ENCODE assay signal across 8 cellular contexts in the genomic region with DNA sequence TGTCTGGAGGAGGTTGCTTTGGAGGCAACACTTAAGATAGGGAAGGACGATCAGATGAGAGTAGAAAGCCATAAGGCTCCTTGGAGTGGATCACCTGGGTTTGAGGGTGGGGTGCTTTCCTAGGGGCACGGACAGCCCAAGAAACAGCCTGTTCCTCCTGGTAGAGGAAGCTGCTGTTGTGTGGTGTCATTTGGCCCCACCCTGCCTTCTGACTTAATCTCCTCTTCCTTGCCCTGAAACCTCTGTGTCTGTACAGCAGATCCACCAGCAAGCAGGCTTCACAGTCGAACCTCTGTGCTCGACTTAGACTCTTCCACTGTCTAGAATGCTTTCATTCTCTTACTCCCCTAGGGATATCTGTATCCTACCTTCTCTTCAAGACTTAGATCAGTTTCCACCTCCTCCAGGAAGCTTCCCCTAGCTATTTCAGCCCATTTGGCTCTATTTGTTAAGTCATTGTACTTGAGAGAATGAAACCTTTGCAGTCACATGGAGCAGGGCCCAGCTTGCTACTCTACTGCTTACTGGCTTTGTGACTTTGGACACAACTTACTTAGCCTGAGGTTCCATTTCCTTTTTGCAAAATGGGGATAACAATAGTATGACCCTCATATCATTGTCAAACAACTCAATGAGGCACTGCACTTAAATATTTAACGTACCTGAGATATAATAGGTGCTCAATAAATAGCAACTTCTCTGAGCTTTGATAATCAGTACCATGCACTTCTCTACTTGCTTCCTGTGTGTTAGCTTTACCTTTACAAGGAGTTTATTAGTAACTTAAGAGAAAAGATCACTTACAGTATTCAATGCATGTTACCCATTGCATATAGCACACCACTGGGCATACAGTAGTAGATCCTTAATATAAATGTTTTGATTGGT. TPM values are rescaled to one million over a fixed set of nuclear protein-coding genes. Genes with fewer than 3 reads are reported as not detected.
DNase-seq lines count a peak whose midpoint lies in the region; ATAC-seq and TF ChIP-seq lines count a peak whose summit lies in the region.

No MANE protein-coding gene starts in this region.

- peak overlapping the region; percentile 88 for H3K27ac Mint-ChIP-seq in stimulated activated naive CD8-positive, alpha-beta T cell treated with anti-CD3 and anti-CD28 coated beads, Interleukin-15, Interleukin-2, amounts not matched to agents 100 ng/mL and 50 ng/mL, for 24 hours
- peak overlapping the region; percentile 95 for H3K27ac Mint-ChIP-seq in activated T-helper 1 cell treated with anti-CD3 and anti-CD28 coated beads, Interleukin-12 subunit alpha, Interleukin-12 subunit beta, Interleukin-2, Interleukin-4 antibody, amounts not matched to agents 30 ng/mL and 10 ng/mL and 1 ng/mL, durations not matched to agents 14 hours and 24 hours and 36 hours

- no peaks in the 10 kb centered on the region for H3K9me3 Mint-ChIP-seq in stimulated activated naive CD8-positive, alpha-beta T cell treated with anti-CD3 and anti-CD28 coated beads, Interleukin-15, Interleukin-2, amounts not matched to agents 100 ng/mL and 50 ng/mL, for 24 hours
- no peaks in the 10 kb centered on the region for H3K9me3 Mint-ChIP-seq in activated T-helper 1 cell treated with anti-CD3 and anti-CD28 coated beads, Interleukin-12 subunit alpha, Interleukin-12 subunit beta, Interleukin-2, Interleukin-4 antibody, amounts not matched to agents 30 ng/mL and 10 ng/mL and 1 ng/mL, durations not matched to agents 14 hours and 24 hours and 36 hours

- peak overlapping the region; percentile 92 for H3K4me3 Mint-ChIP-seq in stimulated activated naive CD8-positive, alpha-beta T cell treated with anti-CD3 and anti-CD28 coated beads, Interleukin-15, Interleukin-2, amounts not matched to agents 100 ng/mL and 50 ng/mL, for 24 hours
- H3K4me3 Mint-ChIP-seq in activated T-helper 1 cell treated with anti-CD3 and anti-CD28 coated beads, Interleukin-12 subunit alpha, Interleukin-12 subunit beta, Interleukin-2, Interleukin-4 antibody, amounts not matched to agents 30 ng/mL and 10 ng/mL and 1 ng/mL, durations not matched to agents 14 hours and 24 hours and 36 hours, result peak overlapping the region; percentile 96

- no peak overlapping the region for H3K9ac ChIP-seq in iPS-15b (ENCODE audit: low read depth, low read length)

- peak overlapping the region; percentile 95 to 98 for H3K27ac ChIP-seq in uterus

- TF ChIP-seq POLR2A in uterus (IDR thresholded peaks at IDR 0.05), result no peak

- no peak for DNase-seq in stimulated activated naive CD8-positive, alpha-beta T cell treated with anti-CD3 and anti-CD28 coated beads, Interleukin-15, Interleukin-2, amounts not matched to agents 100 U/mL and 50 U/mL, for 24 hours
- DNase-seq in activated T-helper 1 cell treated with anti-CD3 and anti-CD28 coated beads, Interleukin-12 subunit alpha, Interleukin-12 subunit beta, Interleukin-2, Interleukin-4 antibody, amounts not matched to agents 30 ng/mL and 10 ng/mL and 1 ng/mL, durations not matched to agents 14 hours and 24 hours and 36 hours (ENCODE audit: low spot score), result peak; percentile 52
- no peak for DNase-seq in uterus
- no peak for DNase-seq in H7
- DNase-seq in GM19238 (ENCODE audit: insufficient read length, low spot score), result no peak
- DNase-seq in HuH-7.5 (ENCODE audit: low spot score), result no peak

- ATAC-seq in stimulated activated naive CD8-positive, alpha-beta T cell treated with anti-CD3 and anti-CD28 coated beads, Interleukin-15, Interleukin-2, amounts not matched to agents 100 U/mL and 50 U/mL, for 24 hours, result no peak

- H3K4me3 ChIP-seq in iPS-15b (ENCODE audit: low read depth, low read length) (peak overlapping the region; percentile 60), uterus (no peak overlapping the region), H7 (ENCODE audit: insufficient read depth, low read depth, low read length) (no peak overlapping the region)

- no peaks in the 10 kb centered on the region for H3K9me3 ChIP-seq in iPS-15b (ENCODE audit: control insufficient read depth, insufficient read depth, low read length)
- H3K9me3 ChIP-seq in uterus, result no peaks in the 10 kb centered on the region

- peaks cover 6% of the 10 kb centered on the region for H3K27me3 Mint-ChIP-seq in stimulated activated naive CD8-positive, alpha-beta T cell treated with anti-CD3 and anti-CD28 coated beads, Interleukin-15, Interleukin-2, amounts not matched to agents 100 ng/mL and 50 ng/mL, for 24 hours
- H3K27me3 Mint-ChIP-seq in activated T-helper 1 cell treated with anti-CD3 and anti-CD28 coated beads, Interleukin-12 subunit alpha, Interleukin-12 subunit beta, Interleukin-2, Interleukin-4 antibody, amounts not matched to agents 30 ng/mL and 10 ng/mL and 1 ng/mL, durations not matched to agents 14 hours and 24 hours and 36 hours (ENCODE audit: insufficient read depth), result peaks cover under 1% of the 10 kb centered on the region

- no peaks in the 10 kb centered on the region for H3K36me3 Mint-ChIP-seq in stimulated activated naive CD8-positive, alpha-beta T cell treated with anti-CD3 and anti-CD28 coated beads, Interleukin-15, Interleukin-2, amounts not matched to agents 100 ng/mL and 50 ng/mL, for 24 hours (ENCODE audit: low read depth)
- H3K36me3 Mint-ChIP-seq in activated T-helper 1 cell treated with anti-CD3 and anti-CD28 coated beads, Interleukin-12 subunit alpha, Interleukin-12 subunit beta, Interleukin-2, Interleukin-4 antibody, amounts not matched to agents 30 ng/mL and 10 ng/mL and 1 ng/mL, durations not matched to agents 14 hours and 24 hours and 36 hours (ENCODE audit: low read depth), result peaks cover 14% of the 10 kb centered on the region

- no peak for TF ChIP-seq CTCF in uterus (IDR thresholded peaks at IDR 0.05)

- H3K4me1 ChIP-seq in iPS-15b (ENCODE audit: control insufficient read depth, insufficient read depth, low read length) (peaks cover 10% of the 10 kb centered on the region), uterus (no peaks in the 10 kb centered on the region)

- H3K27me3 ChIP-seq in iPS-15b (ENCODE audit: control insufficient read depth, insufficient read depth, low read length) (peaks cover 72% of the 10 kb centered on the region), uterus (no peaks in the 10 kb centered on the region), H7 (ENCODE audit: control insufficient read depth, insufficient read depth, low read length) (peaks cover 54% of the 10 kb centered on the region)

- H3K36me3 ChIP-seq in iPS-15b (ENCODE audit: control insufficient read depth, insufficient read depth, low read length), result no peaks in the 10 kb centered on the region
- no peaks in the 10 kb centered on the region for H3K36me3 ChIP-seq in uterus
- H3K36me3 ChIP-seq in H7 (replicated peaks; ENCODE audit: control insufficient read depth, insufficient read depth, low read length), result no peaks in the 10 kb centered on the region

- intact Hi-C loops in activated T-helper 1 cell treated with anti-CD3 and anti-CD28 coated beads, Interleukin-12 subunit alpha, Interleukin-12 subunit beta, Interleukin-2, Interleukin-4 antibody, amounts not matched to agents 30 ng/mL and 10 ng/mL and 1 ng/mL, durations not matched to agents 14 hours and 24 hours and 36 hours (cut with micrococcal nuclease), result loop anchor here (5.0 kb wide), 4 partner anchors 215 to 705 kb away; partner anchors contain the start of genes BBIP1, SHOC2 and XPNPEP1
- intact Hi-C loops in uterus (cut with DNase I; ENCODE audit: low total_unique reads), result no loop called here

- H3K4me1 Mint-ChIP-seq in stimulated activated naive CD8-positive, alpha-beta T cell treated with anti-CD3 and anti-CD28 coated beads, Interleukin-15, Interleukin-2, amounts not matched to agents 100 ng/mL and 50 ng/mL, for 24 hours (ENCODE audit: low read depth), result peaks cover 51% of the 10 kb centered on the region
- H3K4me1 Mint-ChIP-seq in activated T-helper 1 cell treated with anti-CD3 and anti-CD28 coated beads, Interleukin-12 subunit alpha, Interleukin-12 subunit beta, Interleukin-2, Interleukin-4 antibody, amounts not matched to agents 30 ng/mL and 10 ng/mL and 1 ng/mL, durations not matched to agents 14 hours and 24 hours and 36 hours (ENCODE audit: low read depth), result peaks cover 68% of the 10 kb centered on the region

RNA-seq across cellular contexts. Expression of gene MXI1, which starts 5.0 kb away (rescaled TPM):
- total RNA-seq in activated T-helper 1 cell treated with anti-CD3 and anti-CD28 coated beads, Interleukin-12 subunit alpha, Interleukin-12 subunit beta, Interleukin-2, Interleukin-4 antibody, amounts not matched to agents 30 ng/mL and 10 ng/mL and 1 ng/mL, durations not matched to agents 14 hours and 24 hours and 36 hours, result 14.7 and 15.1 TPM in 2 replicates
- 10 to 100 TPM; 27.4 to 52.9 (median 51.6) TPM for total RNA-seq in uterus
- 9.2 and 10.3 TPM in 2 replicates for total RNA-seq in H7 (2014; rRNA removed; shearing (Covaris generic))
